ENCODE assay signal across 19 cellular contexts in the genomic region with DNA sequence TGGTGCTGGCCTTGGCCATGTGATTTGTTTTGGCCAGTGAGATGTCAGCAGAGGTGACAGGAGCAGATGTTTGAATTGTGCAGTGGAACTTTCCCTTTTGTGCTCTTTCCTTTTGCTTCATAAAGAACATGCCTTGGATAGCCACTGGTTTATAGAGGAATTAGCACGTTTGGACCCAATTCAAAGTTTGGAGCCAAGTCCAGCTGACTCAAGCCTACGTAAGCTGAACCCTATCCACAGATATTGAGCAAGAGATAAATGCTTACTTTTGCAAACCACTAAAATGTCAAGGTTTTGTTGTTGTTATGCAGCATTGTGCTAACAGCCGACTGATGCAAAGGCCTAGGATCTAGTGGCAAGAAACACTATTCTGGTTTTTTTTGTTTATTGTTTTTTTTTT.
DNase-seq lines count a peak whose midpoint lies in the region; ATAC-seq and TF ChIP-seq lines count a peak whose summit lies in the region.
"Had no signal": no experiment of that assay in that cellular context is flagged by ENCODE, and none has a peak within 500 bp of the region (broad histone marks: within the 10 kb centered on the region; RNA-seq: fewer than 3 reads in every experiment).

No MANE protein-coding gene starts in this region.

- TF ChIP-seq CTCF in right atrium auricular region (IDR thresholded peaks at IDR 0.05) (no peak), foreskin fibroblast (IDR thresholded peaks at IDR 0.05; ENCODE audit: low read depth, low read length) (no peak), uterus (IDR thresholded peaks at IDR 0.05) (no peak)

- DNase-seq in Right ventricle myocardium inferior (ENCODE audit: missing footprints) (no peak), right atrium auricular region (ENCODE audit: low spot score) (no peak), astrocyte of the hippocampus (ENCODE audit: low read depth, low spot score) (peak; percentile 64), foreskin fibroblast (peak; percentile 71 to 88), uterus (peak; percentile 29 to 44), SKM-1 treated with dmso at 0.1 percent for 144 hours (lab: John Stamatoyannopoulos, UW; ENCODE audit: unreplicated experiment) (no peak)
- DNase-seq: 8988T; activated CD4-positive, CD25-positive, alpha-beta regulatory T cell; amniotic stem cell; CD4-positive, CD25-positive, alpha-beta regulatory T cell; left lung; NCI-H446; SHP77 treated with DMSO at 0.1 percent for 48 hours; transverse colon had no signal

- no peak for TF ChIP-seq POLR2A in uterus (IDR thresholded peaks at IDR 0.05)

- intact Hi-C loops in Right ventricle myocardium inferior (cut with DNase I): no loop called here
- intact Hi-C loops in uterus (cut with DNase I; ENCODE audit: low total_unique reads): no loop called here

- H3K9me3 ChIP-seq in right atrium auricular region (no peaks in the 10 kb centered on the region), uterus (no peaks in the 10 kb centered on the region)
- H3K9me3 ChIP-seq: left lung, transverse colon had no signal

- no peak overlapping the region for H3K4me3 ChIP-seq in right atrium auricular region
- H3K4me3 ChIP-seq in foreskin fibroblast (ENCODE audit: low read depth in 1 of 2, low read length in 2 of 2): no peak overlapping the region
- no peak overlapping the region for H3K4me3 ChIP-seq in uterus
- H3K4me3 ChIP-seq: left lung, transverse colon had no signal

- ATAC-seq in Right ventricle myocardium inferior: peak; percentile 39
- no peak for ATAC-seq in esophagus mucosa
- no peak for ATAC-seq in HG02642 (IDR thresholded peaks at IDR 0.05; ENCODE audit: poor library complexity, unreplicated experiment)
- ATAC-seq: left lung; stimulated activated memory B cell treated with anti-CD40 and anti-IgM and Interleukin-4, amounts not matched to agents 10 μg/mL and 1 μg/mL and 100 μg/mL, for 72 hours had no signal

- H3K27ac ChIP-seq in right atrium auricular region: no peak overlapping the region
- H3K27ac ChIP-seq in uterus: no peak overlapping the region
- H3K27ac ChIP-seq: epithelial cell of prostate, left lung, parathyroid adenoma, transverse colon had no signal

- H3K27me3 ChIP-seq in right atrium auricular region: no peaks in the 10 kb centered on the region
- H3K27me3 ChIP-seq in uterus: no peaks in the 10 kb centered on the region
- H3K27me3 ChIP-seq: left lung, transverse colon had no signal

- H3K36me3 ChIP-seq in right atrium auricular region: no peaks in the 10 kb centered on the region
- no peaks in the 10 kb centered on the region for H3K36me3 ChIP-seq in uterus
- H3K36me3 ChIP-seq: left lung, transverse colon had no signal

- no peaks in the 10 kb centered on the region for H3K4me1 ChIP-seq in right atrium auricular region
- no peaks in the 10 kb centered on the region for H3K4me1 ChIP-seq in uterus

Comparison
In these comparisons a context has a peak if more than half of its experiments do, and no peak if none do; other contexts are left out.
1. DNase-seq: peak in astrocyte of the hippocampus (single experiment), foreskin fibroblast (2 of 2) and uterus (2 of 2); none in Right ventricle myocardium inferior (single experiment), right atrium auricular region (single experiment) and SKM-1 treated with dmso at 0.1 percent for 144 hours (single experiment).